ENCODE assay signal across 31 cellular contexts in genomic region chr19:15828121-15828620, GRCh38. TPM values are rescaled to one million over a fixed set of nuclear protein-coding genes. Genes with fewer than 3 reads are reported as not detected.
DNase-seq lines count a peak whose midpoint lies in the region; ATAC-seq and TF ChIP-seq lines count a peak whose summit lies in the region.
"Had no signal": no experiment of that assay in that cellular context is flagged by ENCODE, and none has a peak within 500 bp of the region (broad histone marks: within the 10 kb centered on the region; RNA-seq: fewer than 3 reads in every experiment).

No MANE protein-coding gene starts in this region.

- H3K4me3 ChIP-seq in BLaER1 (no peak overlapping the region), HCT116 (replicated peaks in 1 of 2; ENCODE audit: low read depth in 1 of 2, low read length in 2 of 2) (peak overlapping the region; percentile 67 to 69), heart left ventricle (no peak overlapping the region)
- H3K4me3 ChIP-seq: A549, gastroesophageal sphincter, left ventricle myocardium inferior, psoas muscle, testis, uterus had no signal

- RAD21 ChIA-PET in HCT116 (lab: Charles Lee; ENCODE audit: low non-redundant PET in 1 of 2, low total read pairs in 2 of 2, uncharacterized antibody in 2 of 2, unreplicated experiment in 2 of 2): no interaction called here

- H4K20me1 ChIP-seq in BLaER1 (no peaks in the 10 kb centered on the region), HCT116 (ENCODE audit: insufficient read depth) (no peaks in the 10 kb centered on the region)

- 0 out of 2 replicates have a peak overlapping the region, but pooled peaks have one; percentile 24 for H3K9ac ChIP-seq in BLaER1
- peak overlapping the region; percentile 97 for H3K9ac ChIP-seq in HCT116 (ENCODE audit: low read length)

- H3K4me1 ChIP-seq in BLaER1 (peaks cover 14% of the 10 kb centered on the region), HCT116 (ENCODE audit: control insufficient read depth in 1 of 2, insufficient read depth in 2 of 2, low read length in 2 of 2) (peaks cover 78 to 99% of the 10 kb centered on the region in 2 experiments), foreskin keratinocyte (peaks cover 13% of the 10 kb centered on the region), heart left ventricle (no peaks in the 10 kb centered on the region)
- H3K4me1 ChIP-seq: A549, gastroesophageal sphincter, left ventricle myocardium inferior, psoas muscle, testis, uterus had no signal

- DNase-seq in HCT116 (ENCODE audit: low read depth, low spot score) (no peak), RWPE1 (ENCODE audit: low spot score) (peak; percentile 48), foreskin keratinocyte (peak in 1 of 2 donors; percentile 18), heart left ventricle (no peak)
- DNase-seq: activated CD4-positive, alpha-beta T cell treated with anti-CD3 and anti-CD28 coated beads for 36 hours; activated CD8-positive, alpha-beta memory T cell treated with anti-CD3 and anti-CD28 coated beads for 24 hours; activated effector memory CD4-positive, alpha-beta T cell treated with Interleukin-2 at 50 U/mL for 16 hours; activated naive CD8-positive, alpha-beta T cell treated with anti-CD3 and anti-CD28 coated beads, Interleukin-2, amount 10 ng/mL, durations not matched to agents 7 days and 5 days; caudate nucleus; hypothalamus; left ventricle myocardium inferior; midbrain; naive thymus-derived CD8-positive, alpha-beta T cell; NCI-H1417; NCI-H345; NCI-H748 treated with DMSO at 0.1 percent for 48 hours; nucleus accumbens; psoas muscle; stimulated activated naive CD8-positive, alpha-beta T cell treated with anti-CD3 and anti-CD28 coated beads, Interleukin-15, Interleukin-2, amounts not matched to agents 100 U/mL and 50 U/mL, for 24 hours; T-helper 17 cell; testis; uterus had no signal

- TF ChIP-seq CTCF in HCT116 (IDR thresholded peaks at IDR 0.05 in 2 of 3, conservative IDR thresholded peaks at IDR 0.05 in 1 of 3; ENCODE audit: borderline replicate concordance in 1 of 3, insufficient read depth in 1 of 3, low read depth in 2 of 3, low read length in 2 of 3) (no peak), RWPE1 (conservative IDR thresholded peaks at IDR 0.05; ENCODE audit: low read depth) (no peak), foreskin keratinocyte (conservative IDR thresholded peaks at IDR 0.05) (no peak), heart left ventricle (IDR thresholded peaks at IDR 0.05) (no peak)

- no peaks in the 10 kb centered on the region for H3K27me3 ChIP-seq in BLaER1
- no peaks in the 10 kb centered on the region for H3K27me3 ChIP-seq in HCT116 (ENCODE audit: insufficient read depth, low read length)
- no peaks in the 10 kb centered on the region for H3K27me3 ChIP-seq in foreskin keratinocyte
- peaks cover 0 to 21% (median 0%) of the 10 kb centered on the region in 9 donors for H3K27me3 ChIP-seq in heart left ventricle
- H3K27me3 ChIP-seq: testis, uterus had no signal

- intact Hi-C loops in HCT116 (cut with micrococcal nuclease): no loop called here
- intact Hi-C loops in heart left ventricle (cut with DNase I): no loop called here

- no peak for TF ChIP-seq POLR2A in HCT116 (IDR thresholded peaks at IDR 0.05; ENCODE audit: borderline replicate concordance, extremely low read depth, insufficient read depth, insufficient read length)
- no peak for TF ChIP-seq POLR2A in heart left ventricle (IDR thresholded peaks at IDR 0.05)

- H3K36me3 ChIP-seq in BLaER1 (no peaks in the 10 kb centered on the region), HCT116 (ENCODE audit: control insufficient read depth in 1 of 2, insufficient read depth in 2 of 2, low read length in 2 of 2) (peaks cover 0 to 30% of the 10 kb centered on the region in 2 experiments; a peak in 2 of 4 replicates), heart left ventricle (no peaks in the 10 kb centered on the region)
- H3K36me3 ChIP-seq: gastroesophageal sphincter, left ventricle myocardium inferior, uterus had no signal

- BruUV-seq in HCT116 (replicated peaks; lab: Mats Ljungman, UMichigan): TSS peak; percentile 57

- POLR2A ChIA-PET in HCT116 (lab: Charles Lee): interaction anchor here (0.8 to 5.1 kb wide), 5 partner anchors 7 to 43 kb away, joined by 3 to 60 read pairs (median 4); partner anchors contain the start of gene OR10H1
- POLR2A ChIA-PET in RWPE1 (lab: Yijun Ruan, JAX; ENCODE audit: low non-redundant PET): no interaction called here

- ATAC-seq in HCT116 (peak; percentile 41), foreskin keratinocyte (peak; percentile 15), heart left ventricle (no peak), HG03521 (IDR thresholded peaks at IDR 0.05; ENCODE audit: unreplicated experiment) (no peak), GM21529 (IDR thresholded peaks at IDR 0.05; ENCODE audit: unreplicated experiment) (no peak), HG02840 (IDR thresholded peaks at IDR 0.05; ENCODE audit: low FRiP score, unreplicated experiment) (no peak)
- ATAC-seq: A549; activated CD4-positive, alpha-beta T cell treated with anti-CD3 and anti-CD28 coated beads for 36 hours; gastroesophageal sphincter; naive thymus-derived CD8-positive, alpha-beta T cell; psoas muscle; SK-N-SH treated with all-trans-retinoic acid at 6 μM for 48 hours; stimulated activated naive CD8-positive, alpha-beta T cell treated with anti-CD3 and anti-CD28 coated beads, Interleukin-15, Interleukin-2, amounts not matched to agents 100 U/mL and 50 U/mL, for 24 hours; T-helper 17 cell had no signal

- H3K27ac ChIP-seq in BLaER1 (peak overlapping the region; percentile 58), HCT116 (ENCODE audit: low read depth, low read length) (peak overlapping the region; percentile 100), RWPE1 (no peak overlapping the region), foreskin keratinocyte (peak overlapping the region; percentile 78), heart left ventricle (no peak overlapping the region)
- H3K27ac ChIP-seq: A549, gastroesophageal sphincter, left ventricle myocardium inferior, psoas muscle, testis, uterus had no signal

- no peak overlapping the region for H2AFZ ChIP-seq in HCT116 (ENCODE audit: low read depth, low read length, poor library complexity, severe bottlenecking)

- no peak for TF ChIP-seq RAD21 in HCT116 (IDR thresholded peaks at IDR 0.05; ENCODE audit: low read depth)

- H3K79me2 ChIP-seq in HCT116 (ENCODE audit: insufficient read depth, low read length): peaks cover 51% of the 10 kb centered on the region

- 55 to 67% (median 62%) methylated on average over 7 of the region's 7 CpGs for WGBS in heart left ventricle, 4 donors

- H3K9me3 ChIP-seq in BLaER1: no peaks in the 10 kb centered on the region
- no peaks in the 10 kb centered on the region for H3K9me3 ChIP-seq in HCT116 (ENCODE audit: control insufficient read depth in 1 of 2, insufficient read depth in 1 of 2, low read depth in 1 of 2, low read length in 2 of 2)
- no peaks in the 10 kb centered on the region for H3K9me3 ChIP-seq in heart left ventricle
- H3K9me3 ChIP-seq: A549, gastroesophageal sphincter, left ventricle myocardium inferior, psoas muscle, testis, uterus had no signal

- H3K4me2 ChIP-seq in BLaER1: peak overlapping the region; percentile 65
- peak overlapping the region; percentile 77 for H3K4me2 ChIP-seq in HCT116 (ENCODE audit: low read length)
- H3K4me2 ChIP-seq: A549 had no signal

- CTCF ChIA-PET in HCT116 (lab: Charles Lee) (interaction anchor here (1.0 kb wide), 1 partner anchor 17 kb away, joined by 3 read pairs; no protein-coding TSS in a partner anchor), RWPE1 (lab: Yijun Ruan, JAX) (no interaction called here)

- no peaks in the 10 kb centered on the region for H3K9me2 ChIP-seq in HCT116 (ENCODE audit: insufficient read depth)

TF ChIP-seq in HCT116, 20 proteins besides CTCF, POLR2A, EP300 and RAD21 (continues in another document):
- TF ChIP-seq FOSL1 (IDR thresholded peaks at IDR 0.05; ENCODE audit: low read depth) (peak; percentile 26; the same call in 1 of the 2 replicates), MAX (IDR thresholded peaks at IDR 0.05) (no peak), CBX3 (IDR thresholded peaks at IDR 0.05; ENCODE audit: low read depth) (no peak), EGR1 (IDR thresholded peaks at IDR 0.05; ENCODE audit: low read depth) (no peak), EZH2 (IDR thresholded peaks at IDR 0.05) (no peak), EZH2phosphoT487 (IDR thresholded peaks at IDR 0.05; ENCODE audit: borderline replicate concordance) (no peak), SRF (IDR thresholded peaks at IDR 0.05; ENCODE audit: low read depth) (no peak), TCF7L2 (IDR thresholded peaks at IDR 0.05; ENCODE audit: borderline replicate concordance, extremely low read depth, insufficient read depth, insufficient read length) (no peak), POLR2AphosphoS5 (IDR thresholded peaks at IDR 0.05; ENCODE audit: low read depth, low read length) (peak; percentile 21; the same call in 1 of the 2 replicates), CEBPB (IDR thresholded peaks at IDR 0.05; ENCODE audit: low read depth) (no peak), ZNF274 (IDR thresholded peaks at IDR 0.05; ENCODE audit: low read depth, low read length) (no peak)

RNA-seq across cellular contexts. Expression of gene OR10H1, which starts 12.7 kb away (rescaled TPM):
- 0.17 TPM for total RNA-seq in HCT116 (2021; ENCODE audit: unreplicated experiment)
- 0.42 and 0.52 TPM in 2 replicates for polyA plus RNA-seq in HCT116 (2012)
- not detected in 2 replicates for total RNA-seq in foreskin keratinocyte
- not detected in 2 replicates for polyA plus RNA-seq in foreskin keratinocyte
- total RNA-seq in heart left ventricle: under 1 TPM in 1 of 9 donors, not detected in 8; 0.07 TPM
- not detected for polyA plus RNA-seq in heart left ventricle
- total RNA-seq: activated CD4-positive, alpha-beta T cell treated with anti-CD3 and anti-CD28 coated beads for 36 hours; activated naive CD8-positive, alpha-beta T cell treated with anti-CD3 and anti-CD28 coated beads, Interleukin-2, amount 10 ng/mL, durations not matched to agents 7 days and 5 days; astrocyte; gastroesophageal sphincter; H1; left ventricle myocardium inferior; naive thymus-derived CD8-positive, alpha-beta T cell; psoas muscle; uterus had no signal
- polyA plus RNA-seq: A549; H1; naive thymus-derived CD8-positive, alpha-beta T cell; psoas muscle had no signal

RNA-seq across cellular contexts. Expression of gene OR10H5, which starts 40.7 kb away (rescaled TPM):
- total RNA-seq in HCT116 (2021; ENCODE audit: unreplicated experiment): not detected
- polyA plus RNA-seq in HCT116 (2012): not detected in 2 replicates
- not detected in 2 replicates for total RNA-seq in foreskin keratinocyte
- not detected in 2 replicates for polyA plus RNA-seq in foreskin keratinocyte
- total RNA-seq in heart left ventricle: not detected
- polyA plus RNA-seq in heart left ventricle: not detected
- total RNA-seq: activated CD4-positive, alpha-beta T cell treated with anti-CD3 and anti-CD28 coated beads for 36 hours; activated naive CD8-positive, alpha-beta T cell treated with anti-CD3 and anti-CD28 coated beads, Interleukin-2, amount 10 ng/mL, durations not matched to agents 7 days and 5 days; astrocyte; gastroesophageal sphincter; H1; left ventricle myocardium inferior; naive thymus-derived CD8-positive, alpha-beta T cell; psoas muscle; T-helper 17 cell; uterus had no signal
- polyA plus RNA-seq: A549; H1; naive thymus-derived CD8-positive, alpha-beta T cell; psoas muscle had no signal

Comparison
In these comparisons a context has a peak if more than half of its experiments do, and no peak if none do; other contexts are left out.
1. H3K27ac ChIP-seq: peak in BLaER1 (single experiment), HCT116 (single experiment) and foreskin keratinocyte (single experiment); none in RWPE1 (single experiment) and heart left ventricle (0 of 12).
2. H3K4me3 ChIP-seq: peak in HCT116 (2 of 2); none in BLaER1 (single experiment) and heart left ventricle (0 of 12).
3. ATAC-seq: peak in HCT116 (single experiment) and foreskin keratinocyte (single experiment); none in heart left ventricle (0 of 4), HG03521 (single experiment), GM21529 (single experiment) and HG02840 (single experiment).